In genomic region chr2:47572136-47572535, GRCh38 we compare ENCODE assay signal across 18 cellular contexts. TPM values are rescaled to one million over a fixed set of nuclear protein-coding genes. Genes with fewer than 3 reads are reported as not detected.
"Had no signal": no experiment of that assay in that cellular context is flagged by ENCODE, and none has a peak within 500 bp of the region (broad histone marks: within the 10 kb centered on the region; RNA-seq: fewer than 3 reads in every experiment).

No MANE protein-coding gene starts in this region.

- H3K9me3 ChIP-seq: gastrocnemius medialis, tibial artery, vagina had no signal

- H3K9me3 Mint-ChIP-seq: activated CD4-positive, alpha-beta memory T cell treated with anti-CD3 and anti-CD28 coated beads, Interleukin-2, amount 10 ng/mL, durations not matched to agents 7 days and 5 days; T-helper 2 cell treated with Interferon-gamma antibody and Interleukin-4, amounts not matched to agents 5 μg/mL and 100 μg/mL, for 36 hours had no signal

- H3K36me3 Mint-ChIP-seq: stimulated activated memory B cell treated with anti-CD40 and anti-IgM and Interleukin-4, amounts not matched to agents 10 μg/mL and 1 μg/mL and 100 μg/mL, for 72 hours had no signal

- H3K4me3 Mint-ChIP-seq: activated CD4-positive, alpha-beta memory T cell treated with anti-CD3 and anti-CD28 coated beads, Interleukin-2, amount 10 ng/mL, durations not matched to agents 7 days and 5 days; activated naive CD8-positive, alpha-beta T cell treated with anti-CD3 and anti-CD28 coated beads, Interleukin-2, amount 50 U/mL, for 24 hours; T-helper 2 cell treated with Interferon-gamma antibody and Interleukin-4, amounts not matched to agents 5 μg/mL and 100 μg/mL, for 36 hours had no signal

- H3K36me3 ChIP-seq: cardiac muscle cell, gastrocnemius medialis, spleen, tibial artery, vagina had no signal

- DNase-seq: activated CD4-positive, alpha-beta memory T cell treated with anti-CD3 and anti-CD28 coated beads, Interleukin-2, amount 10 ng/mL, durations not matched to agents 7 days and 5 days; activated CD4-positive, alpha-beta T cell treated with anti-CD3 and anti-CD28 coated beads for 1 hour; activated naive CD4-positive, alpha-beta T cell; activated naive CD8-positive, alpha-beta T cell treated with anti-CD3 and anti-CD28 coated beads, Interleukin-2, amount 50 U/mL, for 24 hours; activated T-cell treated with anti-CD3 and anti-CD28 coated beads, Interleukin-2, amount 50 U/mL, for 72 hours; gastrocnemius medialis; kidney glomerular epithelial cell; spleen; stimulated activated CD4-positive, alpha-beta T cell treated with anti-CD3 and anti-CD28 coated beads, Interleukin-1b, Interleukin-23, amount 100 ng/mL, for 48 hours; tibial artery had no signal

- H3K27ac ChIP-seq: cardiac muscle cell, gastrocnemius medialis, spleen, tibial artery, vagina had no signal

- H3K27ac Mint-ChIP-seq: activated CD4-positive, alpha-beta memory T cell treated with anti-CD3 and anti-CD28 coated beads, Interleukin-2, amount 10 ng/mL, durations not matched to agents 7 days and 5 days; activated naive CD8-positive, alpha-beta T cell treated with anti-CD3 and anti-CD28 coated beads, Interleukin-2, amount 50 U/mL, for 24 hours; activated T-cell treated with anti-CD3 and anti-CD28 coated beads, Interleukin-2, amount 50 U/mL, for 72 hours; stimulated activated memory B cell treated with anti-CD40 and anti-IgM and Interleukin-4, amounts not matched to agents 10 μg/mL and 1 μg/mL and 100 μg/mL, for 72 hours; T-helper 2 cell treated with Interferon-gamma antibody and Interleukin-4, amounts not matched to agents 5 μg/mL and 100 μg/mL, for 36 hours had no signal

RNA-seq across cellular contexts. Expression of gene KCNK12, which starts 1.4 kb away (rescaled TPM):
- total RNA-seq: gastrocnemius medialis, liver, myocyte, pulmonary artery endothelial cell, vagina had no signal
- polyA plus RNA-seq: fibroblast of lung, liver had no signal
